Comparison of ENCODE assay signal across 14 cellular contexts in the genomic region with DNA sequence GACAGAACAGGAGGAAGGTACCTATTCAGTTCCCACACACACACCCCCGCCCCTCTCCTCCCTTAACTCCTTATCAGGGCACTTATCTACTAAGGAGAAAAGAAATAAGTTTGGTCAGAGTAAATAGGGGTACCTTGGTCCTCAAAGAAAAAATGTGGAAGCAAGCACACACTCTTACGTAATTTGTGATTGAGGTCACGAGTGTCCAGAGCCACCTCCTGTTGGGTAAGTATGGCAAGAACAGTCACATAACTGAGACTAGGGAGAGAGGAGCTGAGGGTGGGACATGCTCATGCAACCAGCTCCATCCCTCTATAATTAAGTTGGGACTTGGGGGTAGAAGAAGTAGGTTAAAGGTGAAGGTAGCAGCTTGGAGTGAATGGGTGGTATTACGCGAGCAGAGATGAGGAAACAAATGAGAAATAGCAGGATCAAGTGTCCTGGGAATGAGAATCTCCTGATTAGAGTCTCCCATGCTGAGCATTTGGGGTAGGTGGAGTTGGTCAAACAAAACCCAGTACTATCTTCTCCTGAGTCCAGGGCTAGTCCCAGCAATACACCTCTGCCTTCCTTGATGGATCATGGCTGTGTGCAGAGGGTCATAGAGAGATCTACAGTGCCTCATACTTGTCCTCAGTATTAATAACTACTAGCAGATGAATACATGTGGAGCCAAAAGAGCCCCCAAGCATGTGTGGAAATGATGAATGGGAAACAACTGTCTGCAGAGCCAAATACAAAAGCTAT.
DNase-seq lines count a peak whose midpoint lies in the region; ATAC-seq, FAIRE-seq and TF ChIP-seq lines count a peak whose summit lies in the region.
"Had no signal": no experiment of that assay in that cellular context is flagged by ENCODE, and none has a peak within 500 bp of the region (broad histone marks: within the 10 kb centered on the region; RNA-seq: fewer than 3 reads in every experiment).

No MANE protein-coding gene starts in this region.

- no peaks in the 10 kb centered on the region for H3K27me3 ChIP-seq in CD8-positive, alpha-beta memory T cell (ENCODE audit: insufficient read depth, low read length, poor library complexity, severe bottlenecking)
- no peaks in the 10 kb centered on the region for H3K27me3 ChIP-seq in thyroid gland
- H3K27me3 ChIP-seq in small intestine (ENCODE audit: control insufficient read depth in 2 of 2, insufficient read depth in 2 of 2, low read length in 2 of 2), result no peaks in the 10 kb centered on the region

- peaks cover 18% of the 10 kb centered on the region for H3K4me1 ChIP-seq in CD8-positive, alpha-beta memory T cell (ENCODE audit: insufficient read depth, low read length)
- H3K4me1 ChIP-seq in thyroid gland (peaks cover 0 to 7% of the 10 kb centered on the region in 2 donors), small intestine (ENCODE audit: control insufficient read depth in 2 of 2, insufficient read depth in 1 of 2, low read depth in 1 of 2, low read length in 1 of 2) (no peaks in the 10 kb centered on the region)

- H3K36me3 Mint-ChIP-seq in CD8-positive, alpha-beta memory T cell, result peaks cover 0 to 2% (median 0%) of the 10 kb centered on the region in 3 donors
- H3K36me3 Mint-ChIP-seq in natural killer cell, result no peaks in the 10 kb centered on the region

- H3K27me3 Mint-ChIP-seq in CD8-positive, alpha-beta memory T cell, result no peaks in the 10 kb centered on the region
- H3K27me3 Mint-ChIP-seq in natural killer cell (ENCODE audit: low read depth in 2 of 2), result no peaks in the 10 kb centered on the region

- no peak overlapping the region for H3K4me3 ChIP-seq in CD8-positive, alpha-beta memory T cell (ENCODE audit: low read length)
- H3K4me3 ChIP-seq in thyroid gland (replicated peaks in 1 of 3) (no peak overlapping the region), small intestine (ENCODE audit: low read depth in 1 of 2, low read length in 2 of 2) (no peak overlapping the region)

- H3K9me3 ChIP-seq in CD8-positive, alpha-beta memory T cell (ENCODE audit: low read length), result no peaks in the 10 kb centered on the region
- no peaks in the 10 kb centered on the region for H3K9me3 ChIP-seq in thyroid gland
- no peaks in the 10 kb centered on the region for H3K9me3 ChIP-seq in small intestine (ENCODE audit: control insufficient read depth, low read depth)

- TF ChIP-seq POLR2A in thyroid gland (IDR thresholded peaks at IDR 0.05), result no peak

- no peak overlapping the region for H3K27ac ChIP-seq in CD8-positive, alpha-beta memory T cell (ENCODE audit: low read depth, low read length)
- H3K27ac ChIP-seq in thyroid gland (no peak overlapping the region), small intestine (ENCODE audit: low read depth in 1 of 2, low read length in 1 of 2) (no peak overlapping the region)
- H3K27ac ChIP-seq: C4-2B had no signal

- peaks cover 21 to 35% (median 30%) of the 10 kb centered on the region in 3 donors for H3K4me1 Mint-ChIP-seq in CD8-positive, alpha-beta memory T cell
- peaks cover 8 to 17% of the 10 kb centered on the region in 2 donors for H3K4me1 Mint-ChIP-seq in natural killer cell

- H3K9me3 Mint-ChIP-seq in CD8-positive, alpha-beta memory T cell, result no peaks in the 10 kb centered on the region
- H3K9me3 Mint-ChIP-seq in natural killer cell, result no peaks in the 10 kb centered on the region

- WGBS in thyroid gland, 2 donors, result 78% methylated on average over 5 of the region's 5 CpGs
- 76 to 92% (median 91%) methylated on average over 5 of the region's 5 CpGs for WGBS in small intestine, 3 donors

- H3K27ac Mint-ChIP-seq in CD8-positive, alpha-beta memory T cell, result peak overlapping the region in 5 of 8 donors; percentile 1 to 79 (median 10)
- no peak overlapping the region for H3K27ac Mint-ChIP-seq in natural killer cell

- no peak for DNase-seq in CD8-positive, alpha-beta memory T cell
- DNase-seq in NOMO-1 (lab: John Stamatoyannopoulos, UW; ENCODE audit: unreplicated experiment in 2 of 2) (peak; percentile 90 to 92), fibroblast of peridontal ligament (ENCODE audit: extremely low read depth) (peak; percentile 56), natural killer cell (no peak), NCI-H446 (lab: John Stamatoyannopoulos, UW) (no peak), activated gamma-delta T cell treated with Interleukin-2 at 50 U/mL for 16 hours (no peak), thyroid gland (no peak), small intestine (no peak)
- DNase-seq: amniotic stem cell, NCI-H1092, NCI-H446 treated with DMSO at 0.1 percent for 48 hours, posterior cingulate gyrus, substantia nigra had no signal

- no peak for TF ChIP-seq CTCF in natural killer cell (IDR thresholded peaks at IDR 0.05)
- TF ChIP-seq CTCF in thyroid gland (IDR thresholded peaks at IDR 0.05), result no peak

- CTCF ChIA-PET in CD8-positive, alpha-beta memory T cell (lab: Charles Lee), result no interaction called here

- intact Hi-C loops in natural killer cell (cut with micrococcal nuclease), result loop anchor here (10.0 kb wide), 1 partner anchor 94 kb away; no protein-coding TSS in a partner anchor
- intact Hi-C loops in thyroid gland (cut with DNase I), result loop anchor here (10.0 kb wide), 1 partner anchor 94 kb away; no protein-coding TSS in a partner anchor

- FAIRE-seq in small intestine (lab: Jason Lieb, UNC), result no peak

- H3K4me3 Mint-ChIP-seq in CD8-positive, alpha-beta memory T cell, result peak overlapping the region in 2 of 7 donors; percentile 1 to 30
- peak overlapping the region; percentile 17 for H3K4me3 Mint-ChIP-seq in natural killer cell

- POLR2A ChIA-PET in CD8-positive, alpha-beta memory T cell (lab: Charles Lee), result no interaction called here

- peak in 1 of 3 donors; percentile 13 for ATAC-seq in natural killer cell

- no peaks in the 10 kb centered on the region for H3K36me3 ChIP-seq in CD8-positive, alpha-beta memory T cell (ENCODE audit: insufficient read depth, low read length)
- no peaks in the 10 kb centered on the region for H3K36me3 ChIP-seq in thyroid gland
- no peaks in the 10 kb centered on the region for H3K36me3 ChIP-seq in small intestine (ENCODE audit: control insufficient read depth in 2 of 2, insufficient read depth in 2 of 2, low read length in 2 of 2)

Comparison
In these comparisons a context has a peak if more than half of its experiments do, and no peak if none do; other contexts are left out.
1. DNase-seq: peak in NOMO-1 (2 of 2) and fibroblast of peridontal ligament (single experiment); none in CD8-positive, alpha-beta memory T cell (0 of 5), natural killer cell (single experiment), NCI-H446 (0 of 2), activated gamma-delta T cell treated with Interleukin-2 at 50 U/mL for 16 hours (single experiment), thyroid gland (0 of 2) and small intestine (single experiment).
2. H3K27ac Mint-ChIP-seq: peak in CD8-positive, alpha-beta memory T cell (5 of 8); none in natural killer cell (0 of 2).